2 cellular contexts compared by ENCODE assay signal in the genomic region with DNA sequence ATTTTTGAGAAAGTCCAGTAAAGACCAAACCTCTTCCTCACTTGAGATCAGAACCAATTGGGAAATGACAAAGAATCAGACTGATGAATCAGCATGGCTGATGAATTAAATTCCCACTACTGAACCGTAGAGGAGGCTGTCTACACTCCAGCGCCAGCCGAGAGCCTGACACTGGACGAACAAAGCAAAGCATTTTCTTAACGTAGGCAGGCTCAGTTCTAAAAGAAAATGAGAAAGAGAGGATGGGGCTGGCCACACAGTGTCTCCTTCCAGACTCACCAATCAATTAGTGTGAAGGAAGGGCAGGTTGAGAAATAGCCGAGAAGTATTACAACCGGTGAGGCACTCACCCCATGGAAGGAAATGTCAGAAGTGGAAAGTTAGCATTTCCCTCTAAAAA.
TF ChIP-seq lines count a peak whose summit lies in the region.

No MANE protein-coding gene starts in this region.

TF ChIP-seq in liver, 16 proteins besides CTCF, POLR2A, EP300 and RAD21:
- TF ChIP-seq, protein P1, sequence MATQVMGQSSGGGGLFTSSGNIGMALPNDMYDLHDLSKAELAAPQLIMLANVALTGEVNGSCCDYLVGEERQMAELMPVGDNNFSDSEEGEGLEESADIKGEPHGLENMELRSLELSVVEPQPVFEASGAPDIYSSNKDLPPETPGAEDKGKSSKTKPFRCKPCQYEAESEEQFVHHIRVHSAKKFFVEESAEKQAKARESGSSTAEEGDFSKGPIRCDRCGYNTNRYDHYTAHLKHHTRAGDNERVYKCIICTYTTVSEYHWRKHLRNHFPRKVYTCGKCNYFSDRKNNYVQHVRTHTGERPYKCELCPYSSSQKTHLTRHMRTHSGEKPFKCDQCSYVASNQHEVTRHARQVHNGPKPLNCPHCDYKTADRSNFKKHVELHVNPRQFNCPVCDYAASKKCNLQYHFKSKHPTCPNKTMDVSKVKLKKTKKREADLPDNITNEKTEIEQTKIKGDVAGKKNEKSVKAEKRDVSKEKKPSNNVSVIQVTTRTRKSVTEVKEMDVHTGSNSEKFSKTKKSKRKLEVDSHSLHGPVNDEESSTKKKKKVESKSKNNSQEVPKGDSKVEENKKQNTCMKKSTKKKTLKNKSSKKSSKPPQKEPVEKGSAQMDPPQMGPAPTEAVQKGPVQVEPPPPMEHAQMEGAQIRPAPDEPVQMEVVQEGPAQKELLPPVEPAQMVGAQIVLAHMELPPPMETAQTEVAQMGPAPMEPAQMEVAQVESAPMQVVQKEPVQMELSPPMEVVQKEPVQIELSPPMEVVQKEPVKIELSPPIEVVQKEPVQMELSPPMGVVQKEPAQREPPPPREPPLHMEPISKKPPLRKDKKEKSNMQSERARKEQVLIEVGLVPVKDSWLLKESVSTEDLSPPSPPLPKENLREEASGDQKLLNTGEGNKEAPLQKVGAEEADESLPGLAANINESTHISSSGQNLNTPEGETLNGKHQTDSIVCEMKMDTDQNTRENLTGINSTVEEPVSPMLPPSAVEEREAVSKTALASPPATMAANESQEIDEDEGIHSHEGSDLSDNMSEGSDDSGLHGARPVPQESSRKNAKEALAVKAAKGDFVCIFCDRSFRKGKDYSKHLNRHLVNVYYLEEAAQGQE (IDR thresholded peaks at IDR 0.05), result no peak
- TF ChIP-seq SP1 (IDR thresholded peaks at IDR 0.05), result no peak
- TF ChIP-seq HNF4G (IDR thresholded peaks at IDR 0.05), result no peak
- TF ChIP-seq, protein P2, sequence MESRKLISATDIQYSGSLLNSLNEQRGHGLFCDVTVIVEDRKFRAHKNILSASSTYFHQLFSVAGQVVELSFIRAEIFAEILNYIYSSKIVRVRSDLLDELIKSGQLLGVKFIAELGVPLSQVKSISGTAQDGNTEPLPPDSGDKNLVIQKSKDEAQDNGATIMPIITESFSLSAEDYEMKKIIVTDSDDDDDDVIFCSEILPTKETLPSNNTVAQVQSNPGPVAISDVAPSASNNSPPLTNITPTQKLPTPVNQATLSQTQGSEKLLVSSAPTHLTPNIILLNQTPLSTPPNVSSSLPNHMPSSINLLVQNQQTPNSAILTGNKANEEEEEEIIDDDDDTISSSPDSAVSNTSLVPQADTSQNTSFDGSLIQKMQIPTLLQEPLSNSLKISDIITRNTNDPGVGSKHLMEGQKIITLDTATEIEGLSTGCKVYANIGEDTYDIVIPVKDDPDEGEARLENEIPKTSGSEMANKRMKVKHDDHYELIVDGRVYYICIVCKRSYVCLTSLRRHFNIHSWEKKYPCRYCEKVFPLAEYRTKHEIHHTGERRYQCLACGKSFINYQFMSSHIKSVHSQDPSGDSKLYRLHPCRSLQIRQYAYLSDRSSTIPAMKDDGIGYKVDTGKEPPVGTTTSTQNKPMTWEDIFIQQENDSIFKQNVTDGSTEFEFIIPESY (IDR thresholded peaks at IDR 0.05), result no peak
- TF ChIP-seq FOXA2 (IDR thresholded peaks at IDR 0.05), result no peak
- no peak for TF ChIP-seq FOXA1 (IDR thresholded peaks at IDR 0.05)
- TF ChIP-seq, protein P3, sequence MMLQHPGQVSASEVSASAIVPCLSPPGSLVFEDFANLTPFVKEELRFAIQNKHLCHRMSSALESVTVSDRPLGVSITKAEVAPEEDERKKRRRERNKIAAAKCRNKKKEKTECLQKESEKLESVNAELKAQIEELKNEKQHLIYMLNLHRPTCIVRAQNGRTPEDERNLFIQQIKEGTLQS (IDR thresholded peaks at IDR 0.05), result no peak
- TF ChIP-seq EGR1 (IDR thresholded peaks at IDR 0.05; ENCODE audit: low read depth in 2 of 2), result no peak
- TF ChIP-seq YY1 (IDR thresholded peaks at IDR 0.05), result no peak
TF ChIP-seq in liver: peak in this region for 0.

TF ChIP-seq in HepG2, 621 proteins besides CTCF, POLR2A, EP300 and RAD21:
- TF ChIP-seq, protein P4, sequence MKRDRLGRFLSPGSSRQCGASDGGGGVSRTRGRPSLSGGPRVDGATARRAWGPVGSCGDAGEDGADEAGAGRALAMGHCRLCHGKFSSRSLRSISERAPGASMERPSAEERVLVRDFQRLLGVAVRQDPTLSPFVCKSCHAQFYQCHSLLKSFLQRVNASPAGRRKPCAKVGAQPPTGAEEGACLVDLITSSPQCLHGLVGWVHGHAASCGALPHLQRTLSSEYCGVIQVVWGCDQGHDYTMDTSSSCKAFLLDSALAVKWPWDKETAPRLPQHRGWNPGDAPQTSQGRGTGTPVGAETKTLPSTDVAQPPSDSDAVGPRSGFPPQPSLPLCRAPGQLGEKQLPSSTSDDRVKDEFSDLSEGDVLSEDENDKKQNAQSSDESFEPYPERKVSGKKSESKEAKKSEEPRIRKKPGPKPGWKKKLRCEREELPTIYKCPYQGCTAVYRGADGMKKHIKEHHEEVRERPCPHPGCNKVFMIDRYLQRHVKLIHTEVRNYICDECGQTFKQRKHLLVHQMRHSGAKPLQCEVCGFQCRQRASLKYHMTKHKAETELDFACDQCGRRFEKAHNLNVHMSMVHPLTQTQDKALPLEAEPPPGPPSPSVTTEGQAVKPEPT (CRISPR knock-in tag; IDR thresholded peaks at IDR 0.05; ENCODE audit: low read depth), result no peak
- TF ChIP-seq, protein P1 (IDR thresholded peaks at IDR 0.05; ENCODE audit: borderline replicate concordance in 1 of 2, low read depth in 1 of 2, low read length in 2 of 2), result no peak
- TF ChIP-seq KDM5B (CRISPR knock-in tag; IDR thresholded peaks at IDR 0.05; ENCODE audit: borderline replicate concordance), result no peak
TF ChIP-seq in HepG2: peak in this region for 0.
